8 cellular contexts compared by ENCODE assay signal in the genomic region with DNA sequence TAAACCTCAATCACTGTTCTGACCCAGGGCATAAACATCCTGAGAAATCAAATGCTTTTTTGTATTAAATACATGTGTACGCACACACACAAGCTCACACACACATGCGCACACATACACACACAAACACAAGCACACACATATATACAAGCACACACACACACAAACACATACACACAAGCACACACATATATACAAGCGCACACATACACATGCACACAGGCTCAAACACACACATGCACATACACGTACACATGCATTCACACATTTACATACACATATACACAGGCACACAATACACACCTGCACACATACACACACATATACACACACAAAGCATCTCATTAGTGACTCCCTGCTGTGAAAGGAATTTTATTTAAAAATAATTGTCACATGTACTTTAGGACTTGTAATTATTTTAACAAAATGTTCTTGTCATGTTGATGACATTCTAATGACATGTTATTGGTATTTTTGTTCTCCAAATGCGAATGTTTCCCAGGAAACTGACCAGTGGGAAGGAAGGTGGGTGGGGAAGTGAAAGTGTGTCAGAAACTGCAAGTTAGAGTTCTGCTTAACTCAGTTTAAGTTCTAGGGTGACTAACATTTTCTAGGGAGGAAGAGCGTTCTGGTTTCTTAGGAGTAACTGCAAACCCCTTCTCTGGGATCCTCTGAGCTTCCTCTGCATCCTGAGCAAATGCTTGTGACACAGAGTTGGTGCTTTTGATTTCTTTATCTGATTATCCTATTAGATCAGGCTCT.
DNase-seq lines count a peak whose midpoint lies in the region; ATAC-seq lines count a peak whose summit lies in the region.

No MANE protein-coding gene starts in this region.

- H3K4me1 ChIP-seq in BLaER1 treated with 17β-estradiol and CSF1 and Interleukin-3, amounts not matched to agents 10 nM and 100 nM, result peaks cover 38 to 63% (median 52%) of the 10 kb centered on the region in 10 experiments
- peaks cover 18% of the 10 kb centered on the region for H3K4me1 ChIP-seq in mesodermal cell (ENCODE audit: control insufficient read depth, insufficient read depth, low read length, poor library complexity, severe bottlenecking)

- no peaks in the 10 kb centered on the region for H3K36me3 ChIP-seq in BLaER1 treated with 17β-estradiol and CSF1 and Interleukin-3, amounts not matched to agents 10 nM and 100 nM
- H3K36me3 ChIP-seq in mesodermal cell (ENCODE audit: control insufficient read depth, insufficient read depth, low read length), result no peaks in the 10 kb centered on the region

- peak overlapping the region; percentile 56 to 93 (median 81) for H3K4me2 ChIP-seq in BLaER1 treated with 17β-estradiol and CSF1 and Interleukin-3, amounts not matched to agents 10 nM and 100 nM

- peak; percentile 41 for ATAC-seq in GM19452 (IDR thresholded peaks at IDR 0.05; ENCODE audit: unreplicated experiment)
- ATAC-seq in HG02840 (IDR thresholded peaks at IDR 0.05; ENCODE audit: low FRiP score, unreplicated experiment), result no peak

- 80 to 85% methylated on average over 4 to 5 of the region's 6 CpGs for WGBS in mesodermal cell (ENCODE audit: insufficient coverage in 2 of 2), 2 experiments

- H4K20me1 ChIP-seq in BLaER1 treated with 17β-estradiol and CSF1 and Interleukin-3, amounts not matched to agents 10 nM and 100 nM, result no peaks in the 10 kb centered on the region

- H3K27ac ChIP-seq in BLaER1 treated with 17β-estradiol and CSF1 and Interleukin-3, amounts not matched to agents 10 nM and 100 nM, result peak overlapping the region in 10 of 11 experiments; percentile 11 to 73 (median 55); a peak in 17 of 22 replicates
- peak overlapping the region; percentile 57 for H3K27ac ChIP-seq in mesodermal cell (ENCODE audit: low read depth, low read length, severe bottlenecking)

- peak overlapping the region in 3 of 10 experiments; percentile 22 to 45 (median 29); a peak in 3 of 20 replicates for H3K4me3 ChIP-seq in BLaER1 treated with 17β-estradiol and CSF1 and Interleukin-3, amounts not matched to agents 10 nM and 100 nM
- no peak overlapping the region for H3K4me3 ChIP-seq in mesodermal cell (ENCODE audit: extremely low read depth, insufficient read depth, low read length, poor library complexity, severe bottlenecking)

- H3K27me3 ChIP-seq in BLaER1 treated with 17β-estradiol and CSF1 and Interleukin-3, amounts not matched to agents 10 nM and 100 nM, result no peaks in the 10 kb centered on the region

- H3K9ac ChIP-seq in BLaER1 treated with 17β-estradiol and CSF1 and Interleukin-3, amounts not matched to agents 10 nM and 100 nM, result peak overlapping the region in 10 of 11 experiments; percentile 2 to 60 (median 30); a peak in 12 of 22 replicates

- DNase-seq in HS-27A (ENCODE audit: low read depth), result peak; percentile 33
- peak; percentile 51 to 53 for DNase-seq in activated T-cell treated with anti-CD3 and anti-CD28 coated beads, Interleukin-2, amount 50 U/mL, for 48 hours
- no peak for DNase-seq in GOT3 (lab: John Stamatoyannopoulos, UW)
- no peak for DNase-seq in DMS53 (lab: John Stamatoyannopoulos, UW)

- no peaks in the 10 kb centered on the region; a peak in 1 of 22 replicates for H3K9me3 ChIP-seq in BLaER1 treated with 17β-estradiol and CSF1 and Interleukin-3, amounts not matched to agents 10 nM and 100 nM (replicated peaks in 1 of 11)
- H3K9me3 ChIP-seq in mesodermal cell (ENCODE audit: control insufficient read depth, low read length), result no peaks in the 10 kb centered on the region

Comparison
In these comparisons a context has a peak if more than half of its experiments do, and no peak if none do; other contexts are left out.
1. DNase-seq: peak in HS-27A (single experiment) and activated T-cell treated with anti-CD3 and anti-CD28 coated beads, Interleukin-2, amount 50 U/mL, for 48 hours (2 of 2); none in GOT3 (single experiment) and DMS53 (single experiment).